Comparison of ENCODE assay signal across 9 cellular contexts in genomic region chr3:64187065-64187959, GRCh38.
DNase-seq lines count a peak whose midpoint lies in the region; TF ChIP-seq lines count a peak whose summit lies in the region.
"Had no signal": no experiment of that assay in that cellular context is flagged by ENCODE, and none has a peak within 500 bp of the region (broad histone marks: within the 10 kb centered on the region; RNA-seq: fewer than 3 reads in every experiment).

No MANE protein-coding gene starts in this region.

- no peak overlapping the region for H3K9ac ChIP-seq in muscle layer of colon (ENCODE audit: low read length)

- TF ChIP-seq CTCF in AG10803 (conservative IDR thresholded peaks at IDR 0.05; ENCODE audit: low read length): 0 out of 2 replicates have a peak, but pooled peaks have one; percentile 2

- H3K27me3 ChIP-seq in muscle layer of colon (ENCODE audit: control insufficient read depth in 1 of 2, insufficient read depth in 2 of 2, low read length in 2 of 2): no peaks in the 10 kb centered on the region

- H3K36me3 ChIP-seq in muscle layer of colon (ENCODE audit: insufficient read depth, low read length): no peaks in the 10 kb centered on the region

- H3K4me3 ChIP-seq in AG10803 (ENCODE audit: low read length): no peak overlapping the region
- H3K4me3 ChIP-seq in muscle layer of colon (ENCODE audit: low read depth in 1 of 2, low read length in 2 of 2): peak overlapping the region in 1 of 2 donors; percentile 12
- H3K4me3 ChIP-seq: GM12878 had no signal

- DNase-seq in AG10803 (ENCODE audit: low read depth) (peak; percentile 97), NCI-H2227 treated with DMSO at 0.1 percent for 48 hours (lab: John Stamatoyannopoulos, UW) (peak; percentile 59), epidermal melanocyte (ENCODE audit: insufficient read length, low spot score) (peak; percentile 55), NCI-H128 (lab: John Stamatoyannopoulos, UW; ENCODE audit: unreplicated experiment) (no peak), AML-193 (lab: John Stamatoyannopoulos, UW) (no peak)
- DNase-seq in activated CD8-positive, alpha-beta memory T cell treated with anti-CD3 and anti-CD28 coated beads, Interleukin-2, amount 50 U/mL, for 48 hours: no peak
- no peak for DNase-seq in activated naive CD4-positive, alpha-beta T cell treated with anti-CD3 and anti-CD28 coated beads, Interleukin-2, amount 50 U/mL, for 16 hours

- H3K27ac ChIP-seq in muscle layer of colon (ENCODE audit: low read depth, low read length): peak overlapping the region; percentile 29

- H3K4me1 ChIP-seq in muscle layer of colon (ENCODE audit: insufficient read depth, low read length): peaks cover 78% of the 10 kb centered on the region

- H3K9me3 ChIP-seq in muscle layer of colon (ENCODE audit: low read length): no peaks in the 10 kb centered on the region

Comparison
In these comparisons a context has a peak if more than half of its experiments do, and no peak if none do; other contexts are left out.
1. DNase-seq: peak in AG10803 (single experiment), NCI-H2227 treated with DMSO at 0.1 percent for 48 hours (single experiment) and epidermal melanocyte (single experiment); none in NCI-H128 (single experiment), activated CD8-positive, alpha-beta memory T cell treated with anti-CD3 and anti-CD28 coated beads, Interleukin-2, amount 50 U/mL, for 48 hours (single experiment), AML-193 (0 of 2) and activated naive CD4-positive, alpha-beta T cell treated with anti-CD3 and anti-CD28 coated beads, Interleukin-2, amount 50 U/mL, for 16 hours (single experiment).